In the genomic region with DNA sequence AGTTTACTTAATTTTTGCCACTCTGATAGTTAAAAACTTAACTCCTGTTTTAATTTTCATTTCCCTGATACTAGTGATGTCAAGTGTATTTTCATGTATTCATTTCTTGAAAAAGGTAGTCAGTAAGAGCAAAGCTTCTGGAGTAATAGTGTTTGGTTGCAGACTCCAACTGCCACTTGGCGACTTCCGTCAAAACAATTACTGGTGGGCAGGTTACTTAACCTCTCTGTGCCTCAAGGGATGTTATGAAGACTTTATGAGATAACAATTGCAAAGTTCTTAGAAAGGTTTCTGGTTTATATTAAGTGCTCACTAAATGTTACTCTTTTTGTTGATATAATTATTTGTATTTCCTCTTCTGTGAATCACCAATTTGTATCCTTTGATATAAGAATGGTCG, we compare ENCODE assay signal across 29 cellular contexts.
"Had no signal": no experiment of that assay in that cellular context is flagged by ENCODE, and none has a peak within 500 bp of the region (broad histone marks: within the 10 kb centered on the region; RNA-seq: fewer than 3 reads in every experiment).

No MANE protein-coding gene starts in this region.

- H2AFZ ChIP-seq: parathyroid adenoma had no signal

- H3K36me3 ChIP-seq: esophagus muscularis mucosa, lower lobe of right lung, sigmoid colon, uterus had no signal

- H3K9ac ChIP-seq: parathyroid adenoma had no signal

- H3K27ac ChIP-seq: esophagus muscularis mucosa, lower lobe of right lung, parathyroid adenoma, psoas muscle, sigmoid colon had no signal

- H3K4me3 ChIP-seq: esophagus muscularis mucosa, lower lobe of right lung, psoas muscle, sigmoid colon, uterus had no signal

- H3K27me3 ChIP-seq: esophagus muscularis mucosa, sigmoid colon, uterus had no signal

- H3K9me3 Mint-ChIP-seq: activated B cell treated with CpG ODN at 0.5 μM for 24 hours; activated CD8-positive, alpha-beta T cell treated with anti-CD3 and anti-CD28 coated beads for 36 hours; activated T-helper 17 cell treated with anti-CD3 and anti-CD28 coated beads, Interleukin-2, amount 50 U/mL, for 72 hours; naive thymus-derived CD8-positive, alpha-beta T cell; stimulated activated effector memory CD8-positive, alpha-beta T cell treated with anti-CD3 and anti-CD28 coated beads, Interleukin-12 subunit alpha, Interleukin-12 subunit beta, amount 100 ng/mL, for 72 hours; stimulated activated naive CD8-positive, alpha-beta T cell treated with anti-CD3 and anti-CD28 coated beads, Interleukin-15, amount 100 ng/mL, for 72 hours; type B pancreatic cell had no signal

- H3K27ac Mint-ChIP-seq: activated B cell treated with CpG ODN at 0.5 μM for 24 hours; activated CD8-positive, alpha-beta T cell treated with anti-CD3 and anti-CD28 coated beads for 36 hours; activated T-helper 17 cell treated with anti-CD3 and anti-CD28 coated beads, Interleukin-2, amount 50 U/mL, for 72 hours; dendritic cell treated with granulocyte-macrophage colony-stimulating factor and Interleukin-4, amounts not matched to agents 40 ng/mL and 50 ng/mL, for 4 days; naive thymus-derived CD8-positive, alpha-beta T cell; stimulated activated effector memory CD8-positive, alpha-beta T cell treated with anti-CD3 and anti-CD28 coated beads, Interleukin-12 subunit alpha, Interleukin-12 subunit beta, amount 100 ng/mL, for 72 hours; type B pancreatic cell had no signal

- H3K4me1 Mint-ChIP-seq: activated T-helper 17 cell treated with anti-CD3 and anti-CD28 coated beads, Interleukin-2, amount 50 U/mL, for 72 hours; neural crest cell; stimulated activated effector memory CD8-positive, alpha-beta T cell treated with anti-CD3 and anti-CD28 coated beads, Interleukin-12 subunit alpha, Interleukin-12 subunit beta, amount 100 ng/mL, for 72 hours had no signal

- H3K4me3 Mint-ChIP-seq: activated B cell treated with CpG ODN at 0.5 μM for 24 hours; activated CD8-positive, alpha-beta T cell treated with anti-CD3 and anti-CD28 coated beads for 36 hours; activated T-cell treated with anti-CD3 and anti-CD28 coated beads, Interleukin-2, amount 50 U/mL, for 4 hours; activated T-helper 17 cell treated with anti-CD3 and anti-CD28 coated beads, Interleukin-2, amount 50 U/mL, for 72 hours; dendritic cell treated with granulocyte-macrophage colony-stimulating factor and Interleukin-4, amounts not matched to agents 40 ng/mL and 50 ng/mL, for 4 days; naive thymus-derived CD8-positive, alpha-beta T cell; neural crest cell; stimulated activated effector memory CD8-positive, alpha-beta T cell treated with anti-CD3 and anti-CD28 coated beads, Interleukin-12 subunit alpha, Interleukin-12 subunit beta, amount 100 ng/mL, for 72 hours; stimulated activated naive CD8-positive, alpha-beta T cell treated with anti-CD3 and anti-CD28 coated beads, Interleukin-15, amount 100 ng/mL, for 72 hours; type B pancreatic cell had no signal

- ATAC-seq: activated CD8-positive, alpha-beta T cell treated with anti-CD3 and anti-CD28 coated beads for 36 hours; activated T-cell treated with anti-CD3 and anti-CD28 coated beads, Interleukin-2, amount 50 U/mL, for 4 hours; activated T-helper 17 cell treated with anti-CD3 and anti-CD28 coated beads, Interleukin-2, amount 50 U/mL, for 72 hours; lower lobe of right lung; naive thymus-derived CD8-positive, alpha-beta T cell; psoas muscle; stimulated activated effector memory CD8-positive, alpha-beta T cell treated with anti-CD3 and anti-CD28 coated beads, Interleukin-12 subunit alpha, Interleukin-12 subunit beta, amount 100 ng/mL, for 72 hours; stimulated activated naive CD8-positive, alpha-beta T cell treated with anti-CD3 and anti-CD28 coated beads, Interleukin-15, amount 100 ng/mL, for 72 hours had no signal

- H3K27me3 Mint-ChIP-seq: activated B cell treated with CpG ODN at 0.5 μM for 24 hours; naive thymus-derived CD8-positive, alpha-beta T cell; stimulated activated naive CD8-positive, alpha-beta T cell treated with anti-CD3 and anti-CD28 coated beads, Interleukin-15, amount 100 ng/mL, for 72 hours; type B pancreatic cell had no signal

- DNase-seq: activated B cell treated with CpG ODN at 0.5 μM for 24 hours; activated CD4-positive, alpha-beta T cell treated with anti-CD3 and anti-CD28 coated beads, Interleukin-2, amount 50 U/mL, for 1 hour; activated CD8-positive, alpha-beta T cell treated with anti-CD3 and anti-CD28 coated beads for 36 hours; activated gamma-delta T cell treated with Interleukin-2 at 50 U/mL for 16 hours; activated naive CD4-positive, alpha-beta T cell treated with anti-CD3 and anti-CD28 coated beads, Interleukin-2, amount 50 U/mL, for 16 hours; activated T-cell treated with anti-CD3 and anti-CD28 coated beads, Interleukin-2, amount 50 U/mL, for 4 hours; amygdala; central memory CD4-positive, alpha-beta T cell; effector CD4-positive, alpha-beta T cell; foreskin melanocyte; kidney glomerular epithelial cell; lower lobe of right lung; mesenchymal stem cell; naive thymus-derived CD8-positive, alpha-beta T cell; occipital lobe; psoas muscle; sigmoid colon; small intestine; stimulated activated CD4-positive, alpha-beta T cell treated with anti-CD3 and anti-CD28 coated beads, Interleukin-4, amount 100 ng/mL, for 24 hours; stimulated activated naive CD8-positive, alpha-beta T cell treated with anti-CD3 and anti-CD28 coated beads, Interleukin-15, amount 100 ng/mL, for 72 hours; substantia nigra; uterus had no signal

- H3K36me3 Mint-ChIP-seq: naive thymus-derived CD8-positive, alpha-beta T cell; stimulated activated effector memory CD8-positive, alpha-beta T cell treated with anti-CD3 and anti-CD28 coated beads, Interleukin-12 subunit alpha, Interleukin-12 subunit beta, amount 100 ng/mL, for 72 hours; type B pancreatic cell had no signal

- H3K79me2 ChIP-seq: parathyroid adenoma had no signal

- H3K9me3 ChIP-seq: esophagus muscularis mucosa, lower lobe of right lung, psoas muscle, sigmoid colon, uterus had no signal

- H3K4me1 ChIP-seq: lower lobe of right lung, parathyroid adenoma, uterus had no signal
